In the genomic region with DNA sequence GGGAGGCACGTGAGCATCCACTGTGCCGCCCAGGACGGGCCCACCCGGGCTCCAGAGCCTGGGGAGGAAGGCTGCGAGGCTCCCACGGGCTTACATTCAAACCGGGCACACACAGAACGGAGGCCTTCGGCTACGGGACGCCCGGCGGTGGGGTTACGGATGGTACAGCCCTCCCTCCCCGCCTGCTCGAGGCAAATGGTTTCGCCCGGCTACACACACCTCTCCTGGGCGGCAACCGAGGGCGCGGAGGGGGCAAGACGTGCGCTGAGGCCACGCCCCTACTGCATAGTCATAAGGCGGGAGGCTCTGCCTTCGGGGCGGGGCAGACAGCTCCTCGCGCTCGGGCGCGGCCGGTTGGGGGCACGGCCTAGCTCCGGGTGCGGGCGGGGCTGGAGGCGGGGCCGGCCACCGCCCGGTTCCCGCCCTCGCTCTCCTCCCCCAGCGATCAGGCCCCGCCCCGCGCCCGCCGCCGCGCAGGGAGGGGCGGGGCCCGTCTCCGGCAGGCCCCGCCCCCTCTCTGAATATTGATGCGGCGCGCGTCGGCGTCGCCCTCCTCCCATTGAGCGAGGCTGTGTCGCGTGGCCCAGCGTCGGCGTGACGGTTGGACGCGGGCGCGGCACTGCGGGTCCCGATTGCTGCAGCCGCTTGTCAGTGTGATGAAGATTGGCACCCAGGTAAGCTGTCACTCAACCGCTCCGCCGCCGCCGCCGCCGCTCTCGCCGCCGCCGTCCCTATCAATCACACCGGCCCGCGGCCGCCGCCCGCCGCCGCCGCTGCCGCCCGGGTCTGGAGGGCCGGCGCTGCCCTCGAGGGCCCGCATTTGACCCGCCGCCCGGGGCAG, we compare ENCODE assay signal across 8 cellular contexts. TPM values are rescaled to one million over a fixed set of nuclear protein-coding genes. Genes with fewer than 3 reads are reported as not detected.
DNase-seq lines count a peak whose midpoint lies in the region; ATAC-seq and TF ChIP-seq lines count a peak whose summit lies in the region.

A gene with protein sequence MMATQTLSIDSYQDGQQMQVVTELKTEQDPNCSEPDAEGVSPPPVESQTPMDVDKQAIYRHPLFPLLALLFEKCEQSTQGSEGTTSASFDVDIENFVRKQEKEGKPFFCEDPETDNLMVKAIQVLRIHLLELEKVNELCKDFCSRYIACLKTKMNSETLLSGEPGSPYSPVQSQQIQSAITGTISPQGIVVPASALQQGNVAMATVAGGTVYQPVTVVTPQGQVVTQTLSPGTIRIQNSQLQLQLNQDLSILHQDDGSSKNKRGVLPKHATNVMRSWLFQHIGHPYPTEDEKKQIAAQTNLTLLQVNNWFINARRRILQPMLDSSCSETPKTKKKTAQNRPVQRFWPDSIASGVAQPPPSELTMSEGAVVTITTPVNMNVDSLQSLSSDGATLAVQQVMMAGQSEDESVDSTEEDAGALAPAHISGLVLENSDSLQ (plus strand): TSS at position 572 of the 841 bp plus-strand sequence. CDS start 29,820 bp downstream, outside the sequence.

- peak within 1 kb of the TSS; percentile 93 for H2AFZ ChIP-seq in PC-9

- peaks cover 18% of the 10 kb centered on the region for H3K4me1 ChIP-seq in PC-9 (replicated peaks; ENCODE audit: insufficient read depth)

- peak within 1 kb of the TSS; percentile 67 for H3K27ac ChIP-seq in PC-9

- no peaks in the 10 kb centered on the region for H3K9me2 ChIP-seq in PC-9 (ENCODE audit: insufficient read depth)

- H3K4me3 ChIP-seq in PC-9 (peak within 1 kb of the TSS; percentile 81), epithelial cell of proximal tubule (ENCODE audit: low read depth, low read length) (peak within 1 kb of the TSS; percentile 83)

- CTCF ChIA-PET in PC-9 (lab: Charles Lee) = no interaction called here

- peak; percentile 85 for ATAC-seq in GM21723 (IDR thresholded peaks at IDR 0.05; ENCODE audit: unreplicated experiment)

- TF ChIP-seq CTCF in PC-9 (conservative IDR thresholded peaks at IDR 0.05) (no peak), epithelial cell of proximal tubule (conservative IDR thresholded peaks at IDR 0.05; ENCODE audit: low read depth, low read length) (no peak)

- H3K9me3 ChIP-seq in PC-9 (ENCODE audit: insufficient read depth, low read depth) = no peaks in the 10 kb centered on the region

- DNase-seq in DMS53 treated with DMSO at 0.1 percent for 48 hours (lab: John Stamatoyannopoulos, UW; ENCODE audit: unreplicated experiment) (peak; percentile 88), KBM-7 (peak; percentile 97), PC-9 (peak; percentile 87 to 97), epithelial cell of proximal tubule (ENCODE audit: low read depth) (peak; percentile 56), mucosa of gallbladder (ENCODE audit: low spot score) (peak; percentile 99)
- peak; percentile 98 for DNase-seq in activated T-cell treated with anti-CD3 and anti-CD28 coated beads, Interleukin-2, amount 50 U/mL, for 1 hour
- DNase-seq in stimulated activated CD8-positive, alpha-beta memory T cell treated with anti-CD3 and anti-CD28 coated beads, Interleukin-4, amount 100 ng/mL, for 24 hours (ENCODE audit: low read depth) = peak; percentile 96

- 0 out of 2 replicates have a peak, but pooled peaks cover 5% of the 10 kb centered on the region for H3K36me3 ChIP-seq in PC-9 (ENCODE audit: low read depth)

- no TSS peak for BruUV-seq in PC-9 (replicated peaks; lab: Mats Ljungman, UMichigan)

- POLR2A ChIA-PET in PC-9 (lab: Charles Lee; ENCODE audit: unreplicated experiment) = interaction anchor here (0.5 to 0.7 kb wide), 3 partner anchors 11 to 80 kb away, joined by 3 to 13 read pairs (median 3); no protein-coding TSS in a partner anchor

- in situ Hi-C loops in KBM-7 (cut with MboI; ENCODE audit: low pct_unique_long_range_greater_than_20kb, low sequenced_read_pairs) = no loop called here

- intact Hi-C loops in PC-9 (cut with micrococcal nuclease; ENCODE audit: unreplicated experiment) = loop anchor here (1.0 kb wide), 1 partner anchor 19 kb away; no protein-coding TSS in a partner anchor

- H3K27me3 ChIP-seq in PC-9 (ENCODE audit: insufficient read depth, low read depth) = no peaks in the 10 kb centered on the region

- H3F3A ChIP-seq in PC-9 (ENCODE audit: insufficient read depth, low read depth) = 0 out of 2 replicates have a peak, but pooled peaks cover 5% of the 10 kb centered on the region

- peak within 1 kb of the TSS; percentile 93 for H3K4me2 ChIP-seq in PC-9

- peaks cover 31% of the 10 kb centered on the region for H3K79me2 ChIP-seq in PC-9 (ENCODE audit: low read depth)

- no peaks in the 10 kb centered on the region for H4K20me1 ChIP-seq in PC-9 (ENCODE audit: insufficient read depth)

RNA-seq across cellular contexts. Expression of the gene that starts here (rescaled TPM):
- total RNA-seq in PC-9 (2021) (8.9 and 17.1 TPM in 2 replicates), epithelial cell of proximal tubule (17.5 and 20.3 TPM in 2 replicates), mucosa of gallbladder (21.7 TPM)

Comparison
In these comparisons a context has a peak if more than half of its experiments do, and no peak if none do; other contexts are left out.
1. Peak in every context shown above with its lines: DNase-seq, ATAC-seq, H3K4me3 ChIP-seq and H3K27ac ChIP-seq.